Comparison of ENCODE assay signal across 8 cellular contexts in genomic region chr15:22359587-22359986, GRCh38.
DNase-seq lines count a peak whose midpoint lies in the region; ATAC-seq, FAIRE-seq and TF ChIP-seq lines count a peak whose summit lies in the region.
"Not testable (repeated sequence)": the region's sequence is repeated elsewhere in the genome, so short reads cannot be mapped to it uniquely, and the experiment has no call there.

No MANE protein-coding gene starts in this region.

- not testable (repeated sequence) for DNase-seq in GM10248 (ENCODE audit: extremely low spot score); T-helper 17 cell
- DNase-seq in activated T-cell treated with anti-CD3 and anti-CD28 coated beads, Interleukin-2, amount 50 U/mL, for 72 hours, result peak in 1 of 2 donors; percentile 0
- DNase-seq in kidney, result peak; percentile 16
- peak; percentile 26 for DNase-seq in stimulated activated CD8-positive, alpha-beta memory T cell treated with anti-CD3 and anti-CD28 coated beads, Interleukin-4, amount 100 ng/mL, for 48 hours

- H3K36me3 Mint-ChIP-seq in T-helper 17 cell (ENCODE audit: low read depth); activated T-cell treated with anti-CD3 and anti-CD28 coated beads, Interleukin-2, amount 50 U/mL, for 72 hours (ENCODE audit: insufficient read depth in 2 of 2): not testable (repeated sequence)

- not testable (repeated sequence) for H3K9me3 Mint-ChIP-seq in activated T-cell treated with anti-CD3 and anti-CD28 coated beads, Interleukin-2, amount 50 U/mL, for 72 hours

- peak; percentile 88 for ATAC-seq in GM19397 (IDR thresholded peaks at IDR 0.05; ENCODE audit: unreplicated experiment)
- peak; percentile 72 for ATAC-seq in HG02610 (IDR thresholded peaks at IDR 0.05; ENCODE audit: unreplicated experiment)
- peak; percentile 93 for ATAC-seq in HG03159 (IDR thresholded peaks at IDR 0.05; ENCODE audit: unreplicated experiment)
- ATAC-seq in T-helper 17 cell, result peak; percentile 69
- ATAC-seq in activated T-cell treated with anti-CD3 and anti-CD28 coated beads, Interleukin-2, amount 50 U/mL, for 72 hours (replicated peaks in 1 of 2), result peak; percentile 84 to 90

- not testable (repeated sequence) for H3K4me3 Mint-ChIP-seq in T-helper 17 cell; activated T-cell treated with anti-CD3 and anti-CD28 coated beads, Interleukin-2, amount 50 U/mL, for 72 hours

- H3K27me3 Mint-ChIP-seq in T-helper 17 cell; activated T-cell treated with anti-CD3 and anti-CD28 coated beads, Interleukin-2, amount 50 U/mL, for 72 hours (ENCODE audit: low read depth): not testable (repeated sequence)

- POLR2A ChIA-PET in GM10248 (lab: Yijun Ruan, JAX), result not testable (repeated sequence)

- H3K4me1 ChIP-seq in kidney (ENCODE audit: control insufficient read depth in 1 of 2, insufficient read depth in 1 of 2, low read depth in 1 of 2, low read length in 2 of 2), result not testable (repeated sequence)

- not testable (repeated sequence) for H3K4me1 Mint-ChIP-seq in T-helper 17 cell; activated T-cell treated with anti-CD3 and anti-CD28 coated beads, Interleukin-2, amount 50 U/mL, for 72 hours (ENCODE audit: low read depth)

- not testable (repeated sequence) for H3K27ac Mint-ChIP-seq in T-helper 17 cell; activated T-cell treated with anti-CD3 and anti-CD28 coated beads, Interleukin-2, amount 50 U/mL, for 72 hours

- not testable (repeated sequence) for H3K36me3 ChIP-seq in kidney (ENCODE audit: control insufficient read depth in 1 of 2, insufficient read depth in 2 of 2, low read length in 2 of 2)

- peak; percentile 10 for TF ChIP-seq CTCF in GM10248 (IDR thresholded peaks at IDR 0.05; ENCODE audit: control extremely low read depth, extremely low read depth, low read depth, missing control alignments)
- not testable (repeated sequence) for TF ChIP-seq CTCF in kidney (IDR thresholded peaks at IDR 0.05; ENCODE audit: borderline replicate concordance, extremely low read depth, insufficient read depth)

- CTCF ChIA-PET in GM10248 (lab: Yijun Ruan, JAX), result not testable (repeated sequence)

- intact Hi-C loops in kidney (cut with DNase I), result not testable (repeated sequence)

- H3K9me3 ChIP-seq in T-helper 17 cell (ENCODE audit: control insufficient read depth, low read length, poor library complexity, severe bottlenecking); kidney (ENCODE audit: control insufficient read depth in 1 of 2, low read length in 2 of 2): not testable (repeated sequence)

- H3K4me3 ChIP-seq in kidney (ENCODE audit: low read length in 2 of 2), result not testable (repeated sequence)

- H3K27ac ChIP-seq in kidney (ENCODE audit: low read depth in 2 of 2, low read length in 2 of 2), result not testable (repeated sequence)

- FAIRE-seq in kidney (lab: Jason Lieb, UNC), result not testable (repeated sequence)

- H3K9ac ChIP-seq in kidney (ENCODE audit: low read length in 2 of 2), result not testable (repeated sequence)
